ENCODE assay signal across 8 cellular contexts in genomic region chr1:170457325-170458050, GRCh38.
A peak's percentile ranks its signal among the peaks of the same experiment; 100 is the strongest.
DNase-seq lines count a peak whose midpoint lies in the region; ATAC-seq, FAIRE-seq and TF ChIP-seq lines count a peak whose summit lies in the region.
"Not testable (repeated sequence)": the region's sequence is repeated elsewhere in the genome, so short reads cannot be mapped to it uniquely, and the experiment has no call there.

No MANE protein-coding gene starts in this region.

- WGBS in GM12878 (ENCODE audit: insufficient coverage, insufficient replicate concordance, low lambda C conversion rate, missing lambda C conversion rate), result 16% methylated on average over 5 of the region's 5 CpGs

- not testable (repeated sequence) for H3K4me3 Mint-ChIP-seq in WTC11

- peak; percentile 19 to 29 (median 24); a peak in 4 of 6 replicates for TF ChIP-seq CTCF in HCT116 (IDR thresholded peaks at IDR 0.05 in 2 of 3, conservative IDR thresholded peaks at IDR 0.05 in 1 of 3; ENCODE audit: borderline replicate concordance in 1 of 3, insufficient read depth in 1 of 3, low read depth in 2 of 3, low read length in 2 of 3)
- not testable (repeated sequence) for TF ChIP-seq CTCF in WTC11 (IDR thresholded peaks at IDR 0.05); GM12878 (IDR thresholded peaks at IDR 0.05 in 2 of 3, conservative IDR thresholded peaks at IDR 0.05 in 1 of 3; ENCODE audit: control insufficient read depth in 2 of 3, extremely low read depth in 1 of 3, insufficient read depth in 1 of 3, low read depth in 3 of 3, low read length in 3 of 3)
- peak; percentile 28 for TF ChIP-seq CTCF in fibroblast of villous mesenchyme (IDR thresholded peaks at IDR 0.05; ENCODE audit: insufficient read depth, low read depth, low read length)

- H3K27ac ChIP-seq in HCT116 (ENCODE audit: low read depth, low read length); GM12878 (ENCODE audit: control insufficient read depth, insufficient read depth): not testable (repeated sequence)

- in situ Hi-C loops in Caki2 (cut with HindIII; ENCODE audit: low pct_unique_long_range_greater_than_20kb, low sequenced_read_pairs); GM12878 (cut with MboI): not testable (repeated sequence)

- POLR2A ChIA-PET in HCT116 (lab: Charles Lee); WTC11 (lab: Charles Lee): not testable (repeated sequence)
- POLR2A ChIA-PET in GM12878 (lab: Charles Lee), result interaction anchor here (0.6 kb wide), 1 partner anchor 375 kb away, joined by 3 read pairs; no protein-coding TSS in a partner anchor

- H3K4me3 ChIP-seq in HCT116 (replicated peaks in 1 of 2; ENCODE audit: low read depth in 1 of 2, low read length in 2 of 2); GM12878; fibroblast of villous mesenchyme (ENCODE audit: low read depth, low read length): not testable (repeated sequence)

- H3K9me2 ChIP-seq in HCT116 (ENCODE audit: insufficient read depth), result not testable (repeated sequence)

- not testable (repeated sequence) for H4K20me1 ChIP-seq in HCT116 (ENCODE audit: insufficient read depth); GM12878 (ENCODE audit: control insufficient read depth, insufficient read depth)

- TF ChIP-seq RAD21 in HCT116 (IDR thresholded peaks at IDR 0.05; ENCODE audit: low read depth), result peak; percentile 49; the same call in 1 of the 2 replicates
- 0 out of 2 replicates have a peak, but pooled peaks have one; percentile 16 for TF ChIP-seq RAD21 in GM12878 (IDR thresholded peaks at IDR 0.05; ENCODE audit: insufficient read depth, low read depth, low read length)

- TF ChIP-seq POLR2A in HCT116 (IDR thresholded peaks at IDR 0.05; ENCODE audit: borderline replicate concordance, extremely low read depth, insufficient read depth, insufficient read length); GM12878 (IDR thresholded peaks at IDR 0.05; ENCODE audit: low read depth, low read length): not testable (repeated sequence)

- not testable (repeated sequence) for H3K9ac ChIP-seq in HCT116 (ENCODE audit: low read length); GM12878 (ENCODE audit: control insufficient read depth, insufficient read depth, low read length)

- FAIRE-seq in GM12878 (lab: Jason Lieb, UNC), result not testable (repeated sequence)

- H3K9me3 Mint-ChIP-seq in WTC11, result peaks cover 50% of the 10 kb centered on the region

- H3K79me2 ChIP-seq in HCT116 (ENCODE audit: insufficient read depth, low read length); GM12878 (ENCODE audit: control insufficient read depth, insufficient read depth, low read length): not testable (repeated sequence)

- intact Hi-C loops in HCT116 (cut with micrococcal nuclease), result loop anchor here (1.0 kb wide), 2 partner anchors 447 to 528 kb away; no protein-coding TSS in a partner anchor
- intact Hi-C loops in GM12878 (cut with micrococcal nuclease; ENCODE audit: unreplicated experiment), result not testable (repeated sequence)

- H3K4me1 ChIP-seq in HCT116 (ENCODE audit: control insufficient read depth in 1 of 2, insufficient read depth in 2 of 2, low read length in 2 of 2); GM12878 (ENCODE audit: control insufficient read depth, insufficient read depth, low read length): not testable (repeated sequence)

- H3K4me2 ChIP-seq in HCT116 (ENCODE audit: low read length); GM12878 (ENCODE audit: control insufficient read depth, insufficient read depth): not testable (repeated sequence)

- RAD21 ChIA-PET in HCT116 (lab: Charles Lee; ENCODE audit: low non-redundant PET in 1 of 2, low total read pairs in 2 of 2, uncharacterized antibody in 2 of 2, unreplicated experiment in 2 of 2); GM12878 (lab: Charles Lee; ENCODE audit: unreplicated experiment): not testable (repeated sequence)

- peak; percentile 2 for DNase-seq in Caki2 (ENCODE audit: low read depth)
- DNase-seq in HCT116 (ENCODE audit: low read depth, low spot score), result peak; percentile 3
- peak; percentile 45 for DNase-seq in NCI-H510A treated with DMSO at 0.1 percent for 48 hours (lab: John Stamatoyannopoulos, UW)
- DNase-seq in WTC11 (ENCODE audit: low spot score), result peak; percentile 56
- DNase-seq in GM12878 (ENCODE audit: low read depth, low spot score), result not testable (repeated sequence)
- DNase-seq in fibroblast of villous mesenchyme (ENCODE audit: low read depth), result peak; percentile 16
- peak; percentile 52 for DNase-seq in left kidney (ENCODE audit: low read depth, low spot score)
- peak; percentile 3 for DNase-seq in stimulated activated CD4-positive, alpha-beta T cell treated with anti-CD3 and anti-CD28 coated beads, Interleukin-12 subunit alpha, Interleukin-12 subunit beta, amount 100 ng/mL, for 4 hours

- H3K36me3 Mint-ChIP-seq in WTC11, result peaks cover 15% of the 10 kb centered on the region

- TF ChIP-seq EP300 in GM12878 (IDR thresholded peaks at IDR 0.05; ENCODE audit: borderline replicate concordance in 1 of 2, control insufficient read depth in 1 of 2, low read depth in 2 of 2, low read length in 2 of 2), result not testable (repeated sequence)

- H3K27me3 Mint-ChIP-seq in WTC11 (ENCODE audit: low read depth), result not testable (repeated sequence)

- H3K27me3 ChIP-seq in HCT116 (ENCODE audit: insufficient read depth, low read length); GM12878 (replicated peaks in 1 of 2; ENCODE audit: control insufficient read depth in 2 of 2, insufficient read depth in 2 of 2, low read length in 1 of 2): not testable (repeated sequence)

- H3K27ac Mint-ChIP-seq in WTC11, result not testable (repeated sequence)

- ATAC-seq in HCT116, result peak; percentile 65
- ATAC-seq in WTC11, result peak; percentile 64
- ATAC-seq in GM12878, result not testable (repeated sequence)

- SMC1A ChIA-PET in GM12878 (lab: Charles Lee; ENCODE audit: uncharacterized antibody, unreplicated experiment), result interaction anchor here (0.8 to 1.0 kb wide), 2 partner anchors 10 to 361 kb away, joined by 3 read pairs; no protein-coding TSS in a partner anchor

- H3K36me3 ChIP-seq in HCT116 (ENCODE audit: control insufficient read depth in 1 of 2, insufficient read depth in 2 of 2, low read length in 2 of 2); GM12878 (ENCODE audit: control insufficient read depth in 2 of 2, insufficient read depth in 2 of 2, low read length in 1 of 2): not testable (repeated sequence)

- not testable (repeated sequence) for H3K4me1 Mint-ChIP-seq in WTC11

- H3K9me3 ChIP-seq in HCT116 (ENCODE audit: control insufficient read depth in 1 of 2, insufficient read depth in 1 of 2, low read depth in 1 of 2, low read length in 2 of 2); GM12878 (replicated peaks; ENCODE audit: control insufficient read depth, insufficient read depth, low read length): not testable (repeated sequence)

- H2AFZ ChIP-seq in HCT116 (ENCODE audit: low read depth, low read length, poor library complexity, severe bottlenecking); GM12878 (ENCODE audit: control insufficient read depth, low read depth, low read length): not testable (repeated sequence)

- CTCF ChIA-PET in HCT116 (lab: Charles Lee) (interaction anchor here (0.6 to 1.5 kb wide), 4 partner anchors 13 to 585 kb away, joined by 3 to 6 read pairs (median 3); no protein-coding TSS in a partner anchor), WTC11 (lab: Charles Lee) (interaction anchor here (0.7 to 1.4 kb wide), 6 partner anchors 35 to 446 kb away, joined by 3 to 4 read pairs (median 3); partner anchors contain the start of gene GORAB), GM12878 (lab: Yijun Ruan, JAX) (interaction anchor here (1.5 kb wide), 1 partner anchor 25 kb away, joined by 3 read pairs; no protein-coding TSS in a partner anchor)

- BruUV-seq in HCT116 (replicated peaks; lab: Mats Ljungman, UMichigan); GM12878 (replicated peaks; lab: Mats Ljungman, UMichigan): not testable (repeated sequence)
